8 cellular contexts compared by ENCODE assay signal in the genomic region with DNA sequence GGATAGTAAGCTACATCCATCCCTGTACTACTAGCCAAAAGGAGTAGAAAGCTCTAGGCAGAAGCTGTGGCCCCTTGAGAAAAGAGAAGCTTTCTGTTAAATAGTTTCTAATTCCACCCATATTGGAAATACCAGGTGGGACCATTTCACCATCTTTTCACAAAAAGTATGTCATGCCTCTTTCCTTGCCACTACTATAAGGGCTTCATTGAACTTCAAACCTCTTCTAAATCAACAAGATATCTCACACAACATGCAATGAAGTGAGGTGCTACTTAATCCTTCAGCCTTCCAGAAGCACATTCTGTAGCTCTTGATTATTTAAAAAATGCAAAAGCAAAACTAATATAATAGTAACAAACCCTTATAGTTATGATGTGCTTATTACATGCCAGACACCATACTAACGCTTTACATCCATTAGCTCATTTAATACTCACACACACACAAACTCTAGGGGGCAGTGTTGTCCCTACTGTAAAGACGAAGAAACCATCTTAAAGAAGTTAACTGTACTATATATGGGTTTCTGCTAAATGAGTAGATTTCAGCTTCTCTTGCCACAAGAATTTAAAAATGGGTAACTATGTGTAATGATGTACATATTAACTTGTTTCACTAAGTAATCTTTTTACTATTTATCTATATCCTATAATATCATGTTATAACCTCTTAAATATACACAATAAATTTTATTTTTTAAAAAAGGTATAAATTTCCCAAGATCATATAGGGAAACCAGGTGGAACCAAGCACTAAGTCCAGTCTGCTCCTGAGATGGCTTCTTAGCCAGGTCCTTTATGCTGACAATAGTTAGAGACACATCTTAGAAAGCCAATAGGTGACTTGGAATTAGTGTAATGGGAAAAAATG.
DNase-seq lines count a peak whose midpoint lies in the region; ATAC-seq and TF ChIP-seq lines count a peak whose summit lies in the region.

No MANE protein-coding gene starts in this region.

- TF ChIP-seq CTCF in 22Rv1 (IDR thresholded peaks at IDR 0.05) (peak; percentile 86), GM12872 (IDR thresholded peaks at IDR 0.05; ENCODE audit: insufficient read depth, low read depth, low read length) (peak; percentile 61)

- H3K27ac ChIP-seq in 22Rv1 = no peak overlapping the region

- ATAC-seq in HG02610 (IDR thresholded peaks at IDR 0.05; ENCODE audit: unreplicated experiment) = peak; percentile 86

- DNase-seq in NCI-H1048 (lab: John Stamatoyannopoulos, UW) (peak; percentile 42), SW480 (ENCODE audit: low spot score) (peak; percentile 63), brain pericyte (ENCODE audit: low read depth, low spot score) (peak; percentile 26), left kidney (ENCODE audit: low read depth, low spot score) (peak; percentile 89)
- DNase-seq in stimulated activated CD8-positive, alpha-beta memory T cell treated with anti-CD3 and anti-CD28 coated beads, Interleukin-2, amount 100 ng/mL, for 1 hour (ENCODE audit: low read depth in 2 of 2) = peak; percentile 10 to 21

Comparison
In these comparisons a context has a peak if more than half of its experiments do, and no peak if none do; other contexts are left out.
1. DNase-seq: peak in every context shown above with its lines; median percentile 89 in left kidney; 63 in SW480; 42 in NCI-H1048; 26 in brain pericyte; 16 in stimulated activated CD8-positive, alpha-beta memory T cell treated with anti-CD3 and anti-CD28 coated beads, Interleukin-2, amount 100 ng/mL, for 1 hour.